In the genomic region with DNA sequence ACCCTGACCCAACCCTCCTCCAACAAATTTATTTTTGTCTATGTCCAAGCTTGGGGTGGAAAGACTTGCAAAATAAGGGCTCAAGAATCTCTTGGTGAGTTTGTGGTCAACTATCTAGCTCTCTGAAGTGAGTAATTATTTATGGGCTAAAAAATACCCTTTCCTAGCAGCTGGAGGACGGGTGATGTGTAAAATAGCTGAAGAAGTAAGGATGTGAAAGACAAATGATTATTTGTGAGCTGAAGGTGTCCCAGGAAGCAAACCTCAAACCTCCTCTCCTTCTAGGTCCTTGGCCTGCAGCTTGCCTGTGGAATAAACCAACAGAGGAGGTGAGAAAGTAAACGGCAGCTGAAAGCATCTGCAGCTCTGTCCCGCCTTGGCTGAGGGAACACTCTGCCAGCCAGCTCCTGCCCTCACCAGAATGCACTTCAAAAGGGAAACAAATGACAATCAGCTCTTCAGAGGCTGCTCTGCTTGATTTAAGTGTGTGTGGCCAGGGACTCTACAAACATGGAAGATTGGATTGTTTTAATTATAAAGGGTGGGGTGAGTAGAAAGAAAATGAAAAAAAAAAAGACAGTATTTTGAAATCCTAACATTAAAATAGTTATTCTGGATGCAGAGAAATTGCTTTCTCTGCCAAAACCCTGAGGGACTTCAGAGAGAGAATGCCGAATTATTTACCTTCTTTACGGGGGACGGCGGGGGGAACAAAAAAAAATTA, we compare ENCODE assay signal across 10 cellular contexts.
DNase-seq lines count a peak whose midpoint lies in the region; ATAC-seq and TF ChIP-seq lines count a peak whose summit lies in the region.
"Had no signal": no experiment of that assay in that cellular context is flagged by ENCODE, and none has a peak within 500 bp of the region (broad histone marks: within the 10 kb centered on the region; RNA-seq: fewer than 3 reads in every experiment).

No MANE protein-coding gene starts in this region.

- peak; percentile 72 for DNase-seq in H4 (ENCODE audit: low spot score)
- no peak for DNase-seq in PC-9
- peak; percentile 72 for DNase-seq in globus pallidus (ENCODE audit: low spot score)
- DNase-seq in sciatic nerve (ENCODE audit: low spot score): no peak
- no peak for DNase-seq in activated CD4-positive, alpha-beta T cell treated with anti-CD3 and anti-CD28 coated beads, Interleukin-2, amount 10 ng/mL, durations not matched to agents 7 days and 5 days
- DNase-seq in MV-4-11 (lab: John Stamatoyannopoulos, UW): no peak
- DNase-seq in stimulated activated CD8-positive, alpha-beta memory T cell treated with anti-CD3 and anti-CD28 coated beads, Interleukin-4, amount 100 ng/mL, for 48 hours: no peak
- no peak for DNase-seq in NCI-H1694 (lab: John Stamatoyannopoulos, UW)
- DNase-seq: small intestine had no signal

- ATAC-seq in sciatic nerve: peak; percentile 38

- 0 out of 2 replicates have a peak, but pooled peaks cover 11% of the 10 kb centered on the region for H3F3A ChIP-seq in PC-9 (ENCODE audit: insufficient read depth, low read depth)

- H4K20me1 ChIP-seq in PC-9 (ENCODE audit: insufficient read depth): no peaks in the 10 kb centered on the region; the same call in 1 of the 2 replicates

- no peaks in the 10 kb centered on the region for H3K9me3 ChIP-seq in PC-9 (ENCODE audit: insufficient read depth, low read depth)

- intact Hi-C loops in PC-9 (cut with micrococcal nuclease; ENCODE audit: unreplicated experiment): loop anchor here (5.0 kb wide), 1 partner anchor 122 kb away; a partner anchor contains a TSS
- intact Hi-C loops in sciatic nerve (cut with DNase I): loop anchor here (5.0 kb wide), 1 partner anchor 122 kb away; a partner anchor contains a TSS

- H3K79me2 ChIP-seq in PC-9 (ENCODE audit: low read depth): peaks cover 35% of the 10 kb centered on the region

- no peak overlapping the region for H3K27ac Mint-ChIP-seq in activated CD4-positive, alpha-beta T cell treated with anti-CD3 and anti-CD28 coated beads, Interleukin-2, amount 10 ng/mL, durations not matched to agents 7 days and 5 days
- H3K27ac Mint-ChIP-seq: T-helper 1 cell treated with Interleukin-12 subunit alpha and Interleukin-12 subunit beta and Interleukin-4 antibody, amounts not matched to agents 30 μg/mL and 1 μg/mL, for 36 hours had no signal

- peaks cover 5% of the 10 kb centered on the region for H3K27me3 Mint-ChIP-seq in activated CD4-positive, alpha-beta T cell treated with anti-CD3 and anti-CD28 coated beads, Interleukin-2, amount 10 ng/mL, durations not matched to agents 7 days and 5 days

- no peaks in the 10 kb centered on the region for H3K27me3 ChIP-seq in PC-9 (ENCODE audit: insufficient read depth, low read depth)

- no peak overlapping the region for H3K4me2 ChIP-seq in PC-9

- H3K36me3 Mint-ChIP-seq in activated CD4-positive, alpha-beta T cell treated with anti-CD3 and anti-CD28 coated beads, Interleukin-2, amount 10 ng/mL, durations not matched to agents 7 days and 5 days (ENCODE audit: low read depth): no peaks in the 10 kb centered on the region

- H3K4me3 ChIP-seq in PC-9: no peak overlapping the region

- peaks cover 8% of the 10 kb centered on the region for H3K4me1 Mint-ChIP-seq in activated CD4-positive, alpha-beta T cell treated with anti-CD3 and anti-CD28 coated beads, Interleukin-2, amount 10 ng/mL, durations not matched to agents 7 days and 5 days

- 0 out of 2 replicates have a peak, but pooled peaks cover 3% of the 10 kb centered on the region for H3K36me3 ChIP-seq in PC-9 (ENCODE audit: low read depth)

- no peaks in the 10 kb centered on the region for H3K4me1 ChIP-seq in PC-9 (replicated peaks; ENCODE audit: insufficient read depth)

- no peaks in the 10 kb centered on the region for H3K9me3 Mint-ChIP-seq in activated CD4-positive, alpha-beta T cell treated with anti-CD3 and anti-CD28 coated beads, Interleukin-2, amount 10 ng/mL, durations not matched to agents 7 days and 5 days
- H3K9me3 Mint-ChIP-seq: T-helper 1 cell treated with Interleukin-12 subunit alpha and Interleukin-12 subunit beta and Interleukin-4 antibody, amounts not matched to agents 30 μg/mL and 1 μg/mL, for 36 hours had no signal

- BruUV-seq in PC-9 (replicated peaks; lab: Mats Ljungman, UMichigan): no TSS peak

- no peak overlapping the region for H3K4me3 Mint-ChIP-seq in activated CD4-positive, alpha-beta T cell treated with anti-CD3 and anti-CD28 coated beads, Interleukin-2, amount 10 ng/mL, durations not matched to agents 7 days and 5 days
- H3K4me3 Mint-ChIP-seq: T-helper 1 cell treated with Interleukin-12 subunit alpha and Interleukin-12 subunit beta and Interleukin-4 antibody, amounts not matched to agents 30 μg/mL and 1 μg/mL, for 36 hours had no signal

- H2AFZ ChIP-seq in PC-9: no peak overlapping the region

- POLR2A ChIA-PET in PC-9 (lab: Charles Lee; ENCODE audit: unreplicated experiment): no interaction called here
- POLR2A ChIA-PET in activated CD4-positive, alpha-beta T cell treated with anti-CD3 and anti-CD28 coated beads, Interleukin-2, amount 10 ng/mL, durations not matched to agents 7 days and 5 days (lab: Charles Lee): no interaction called here

- no peaks in the 10 kb centered on the region for H3K9me2 ChIP-seq in PC-9 (ENCODE audit: insufficient read depth)

- CTCF ChIA-PET in PC-9 (lab: Charles Lee): no interaction called here
- CTCF ChIA-PET in activated CD4-positive, alpha-beta T cell treated with anti-CD3 and anti-CD28 coated beads, Interleukin-2, amount 10 ng/mL, durations not matched to agents 7 days and 5 days (lab: Charles Lee): no interaction called here

- 0 out of 2 replicates have a peak overlapping the region, but pooled peaks have one; percentile 2 for H3K27ac ChIP-seq in PC-9

- TF ChIP-seq CTCF in PC-9 (conservative IDR thresholded peaks at IDR 0.05): no peak

Comparison
In these comparisons a context has a peak if more than half of its experiments do, and no peak if none do; other contexts are left out.
1. DNase-seq: peak in H4 (single experiment) and globus pallidus (single experiment); none in PC-9 (0 of 2), sciatic nerve (single experiment), activated CD4-positive, alpha-beta T cell treated with anti-CD3 and anti-CD28 coated beads, Interleukin-2, amount 10 ng/mL, durations not matched to agents 7 days and 5 days (single experiment), MV-4-11 (single experiment), stimulated activated CD8-positive, alpha-beta memory T cell treated with anti-CD3 and anti-CD28 coated beads, Interleukin-4, amount 100 ng/mL, for 48 hours (single experiment) and NCI-H1694 (single experiment).